8 cellular contexts compared by ENCODE assay signal in genomic region chr9:97237311-97237786, GRCh38.
DNase-seq lines count a peak whose midpoint lies in the region; TF ChIP-seq lines count a peak whose summit lies in the region.

No MANE protein-coding gene starts in this region.

- no peaks in the 10 kb centered on the region for H3K27me3 ChIP-seq in Caco-2 (replicated peaks; ENCODE audit: control insufficient read depth, insufficient read depth, low read length)
- no peaks in the 10 kb centered on the region for H3K27me3 ChIP-seq in prostate gland (replicated peaks; ENCODE audit: insufficient read depth)

- H3K36me3 Mint-ChIP-seq in Caco-2 (ENCODE audit: insufficient read depth, unreplicated experiment): peaks cover 18% of the 10 kb centered on the region
- peaks cover 26% of the 10 kb centered on the region for H3K36me3 Mint-ChIP-seq in nephron (ENCODE audit: low read depth)

- peak overlapping the region; percentile 93 for H3K27ac Mint-ChIP-seq in Caco-2 (ENCODE audit: unreplicated experiment)
- H3K27ac Mint-ChIP-seq in nephron: peak overlapping the region; percentile 98 to 99 (median 98)

- H3K27ac ChIP-seq in coronary artery: no peak overlapping the region
- peak overlapping the region in 1 of 2 donors; percentile 56 for H3K27ac ChIP-seq in prostate gland

- no peaks in the 10 kb centered on the region for H3K9me3 ChIP-seq in Caco-2
- H3K9me3 ChIP-seq in prostate gland: no peaks in the 10 kb centered on the region

- BruUV-seq in Caco-2 (replicated peaks; lab: Mats Ljungman, UMichigan): no TSS peak

- DNase-seq in Caco-2 (peak in 1 of 2 experiments; percentile 24), NB4 (ENCODE audit: low read depth) (no peak), coronary artery (ENCODE audit: low spot score) (no peak), prostate gland (ENCODE audit: low spot score) (no peak), NCI-H1417 treated with DMSO at 0.1 percent for 48 hours (lab: John Stamatoyannopoulos, UW) (no peak), NCI-H345 treated with DMSO at 0.1 percent for 48 hours (lab: John Stamatoyannopoulos, UW; ENCODE audit: unreplicated experiment) (no peak)
- DNase-seq in stimulated activated CD4-positive, alpha-beta T cell treated with anti-CD3 and anti-CD28 coated beads, Interleukin-2, amount 100 ng/mL, for 48 hours: no peak

- TF ChIP-seq CTCF in Caco-2 (IDR thresholded peaks at IDR 0.05; ENCODE audit: insufficient read depth in 1 of 2, low read depth in 1 of 2, low read length in 1 of 2, severe bottlenecking in 1 of 2, unreplicated experiment in 1 of 2): no peak
- no peak for TF ChIP-seq CTCF in NB4 (IDR thresholded peaks at IDR 0.05; ENCODE audit: low read depth, low read length)
- TF ChIP-seq CTCF in coronary artery (IDR thresholded peaks at IDR 0.05): no peak
- no peak for TF ChIP-seq CTCF in nephron (IDR thresholded peaks at IDR 0.05; ENCODE audit: unreplicated experiment in 3 of 3)
- TF ChIP-seq CTCF in prostate gland (IDR thresholded peaks at IDR 0.05): no peak

- H3K4me3 ChIP-seq in Caco-2 (ENCODE audit: low read depth, low read length) (peak overlapping the region; percentile 56), NB4 (ENCODE audit: low read depth, low read length) (peak overlapping the region; percentile 81), coronary artery (peak overlapping the region; percentile 74), prostate gland (peak overlapping the region in 1 of 2 donors; percentile 41)

- TF ChIP-seq POLR2A in NB4 (IDR thresholded peaks at IDR 0.05; ENCODE audit: extremely low read depth, insufficient read length): no peak
- TF ChIP-seq POLR2A in prostate gland (IDR thresholded peaks at IDR 0.05): no peak

- POLR2A ChIA-PET in Caco-2 (lab: Charles Lee): no interaction called here

- H3K4me1 ChIP-seq in Caco-2 (peaks cover 34% of the 10 kb centered on the region), prostate gland (replicated peaks) (no peaks in the 10 kb centered on the region)

- no peaks in the 10 kb centered on the region for H3K27me3 Mint-ChIP-seq in Caco-2 (ENCODE audit: insufficient read depth, unreplicated experiment)
- peaks cover under 1% of the 10 kb centered on the region for H3K27me3 Mint-ChIP-seq in nephron (ENCODE audit: low read depth)

- H3K36me3 ChIP-seq in Caco-2 (ENCODE audit: control insufficient read depth, insufficient read depth, low read length) (no peaks in the 10 kb centered on the region; the same call in 1 of the 2 replicates), prostate gland (no peaks in the 10 kb centered on the region)

- H3K4me1 Mint-ChIP-seq in Caco-2 (ENCODE audit: low read depth, unreplicated experiment) (peaks cover 31% of the 10 kb centered on the region), nephron (peaks cover 21% of the 10 kb centered on the region)

- peak overlapping the region; percentile 96 for H3K4me3 Mint-ChIP-seq in Caco-2 (ENCODE audit: unreplicated experiment)
- H3K4me3 Mint-ChIP-seq in nephron: peak overlapping the region; percentile 97 to 98 (median 98)

- intact Hi-C loops in Caco-2 (cut with micrococcal nuclease; ENCODE audit: unreplicated experiment): loop anchor here (10.0 kb wide), 3 partner anchors 117 to 193 kb away; no protein-coding TSS in a partner anchor
- intact Hi-C loops in prostate gland (cut with DNase I): loop anchor here (10.0 kb wide), 1 partner anchor 383 kb away; the partner anchor contains the start of gene ZNF782

- WGBS in prostate gland: 80% methylated on average over 19 of the region's 23 CpGs

- CTCF ChIA-PET in Caco-2 (lab: Charles Lee): interaction anchor here (1.6 kb wide), 1 partner anchor 15 kb away, joined by 6 read pairs; no protein-coding TSS in a partner anchor

- no peaks in the 10 kb centered on the region for H3K9me3 Mint-ChIP-seq in Caco-2 (ENCODE audit: unreplicated experiment)
- H3K9me3 Mint-ChIP-seq in nephron: no peaks in the 10 kb centered on the region
